Comparison of ENCODE assay signal across 22 cellular contexts in the genomic region with DNA sequence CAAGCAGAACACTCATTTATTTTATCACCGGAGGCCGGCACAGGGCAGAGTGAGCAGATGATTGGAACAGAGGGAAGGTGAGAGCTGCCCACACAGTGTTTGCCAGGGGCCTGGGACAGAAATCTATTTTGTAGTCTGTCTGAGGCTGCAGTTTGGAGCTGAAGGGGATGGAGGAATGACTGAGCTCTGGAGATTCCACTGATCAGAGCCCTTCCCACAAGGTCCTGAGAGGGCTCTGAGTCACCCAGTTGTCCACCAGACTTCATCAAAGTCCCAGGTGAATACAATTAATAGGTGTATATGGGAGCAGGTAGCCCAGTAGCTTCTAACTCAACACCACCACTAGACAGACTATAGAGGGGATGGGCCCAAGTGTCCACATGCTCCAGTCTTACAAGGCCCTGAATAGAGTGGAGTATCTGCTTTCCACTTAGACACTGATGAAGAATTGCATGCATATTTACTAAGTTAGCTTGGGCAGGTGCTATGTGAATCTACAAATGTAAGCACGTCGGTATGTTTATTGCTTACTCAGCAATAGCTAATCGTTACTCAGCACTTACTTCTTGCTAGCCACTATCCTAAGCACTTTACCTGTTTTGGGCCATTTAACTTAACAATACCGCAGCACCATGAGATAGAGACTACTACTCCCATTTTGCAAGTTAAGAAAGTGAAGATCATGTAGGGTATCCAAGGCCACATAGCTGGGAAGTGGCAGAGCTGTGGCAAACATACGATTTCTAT. TPM values are rescaled to one million over a fixed set of nuclear protein-coding genes. Genes with fewer than 3 reads are reported as not detected.
DNase-seq lines count a peak whose midpoint lies in the region; ATAC-seq and TF ChIP-seq lines count a peak whose summit lies in the region.
"Had no signal": no experiment of that assay in that cellular context is flagged by ENCODE, and none has a peak within 500 bp of the region (broad histone marks: within the 10 kb centered on the region; RNA-seq: fewer than 3 reads in every experiment).

No MANE protein-coding gene starts in this region.

- no peaks in the 10 kb centered on the region for H3K27me3 Mint-ChIP-seq in activated CD4-positive, alpha-beta memory T cell treated with anti-CD3 and anti-CD28 coated beads for 36 hours
- peaks cover 34% of the 10 kb centered on the region for H3K27me3 Mint-ChIP-seq in nephron progenitor cell (ENCODE audit: low read depth, poor library complexity)
- H3K27me3 Mint-ChIP-seq: activated CD4-positive, alpha-beta T cell treated with anti-CD3 and anti-CD28 coated beads for 36 hours; T-helper 17 cell had no signal

- no peak for TF ChIP-seq CTCF in nephron progenitor cell (IDR thresholded peaks at IDR 0.05)

- H3K4me1 ChIP-seq in ACC112 (ENCODE audit: control insufficient read depth, insufficient read depth, low read length, unreplicated experiment), result peaks cover 26% of the 10 kb centered on the region
- H3K4me1 ChIP-seq in GM23248 (ENCODE audit: insufficient read depth), result peaks cover 50% of the 10 kb centered on the region

- H4K20me1 ChIP-seq in GM23248 (ENCODE audit: insufficient read depth), result no peaks in the 10 kb centered on the region

- peak overlapping the region; percentile 12; the same call in 1 of the 2 replicates for H3K9ac ChIP-seq in GM23248

- peaks cover 37% of the 10 kb centered on the region for H3F3A ChIP-seq in GM23248 (ENCODE audit: insufficient read depth)

- H3K27ac ChIP-seq in ACC112 (ENCODE audit: low read depth, low read length) (0 out of 2 replicates have a peak overlapping the region, but pooled peaks have one; percentile 33), GM23248 (peak overlapping the region; percentile 68)
- H3K27ac ChIP-seq: cardiac muscle cell, upper lobe of right lung had no signal

- POLR2A ChIA-PET in activated CD4-positive, alpha-beta memory T cell treated with anti-CD3 and anti-CD28 coated beads for 36 hours (lab: Charles Lee), result interaction anchor here (1.4 kb wide), 1 partner anchor 25 kb away, joined by 4 read pairs; no protein-coding TSS in a partner anchor

- no peaks in the 10 kb centered on the region for H3K9me2 ChIP-seq in GM23248 (ENCODE audit: insufficient read depth)

- H3K9me3 ChIP-seq in GM23248 (ENCODE audit: low read depth), result no peaks in the 10 kb centered on the region
- H3K9me3 ChIP-seq: upper lobe of right lung had no signal

- H3K27ac Mint-ChIP-seq in activated CD4-positive, alpha-beta memory T cell treated with anti-CD3 and anti-CD28 coated beads for 36 hours, result no peak overlapping the region
- no peak overlapping the region for H3K27ac Mint-ChIP-seq in nephron progenitor cell
- H3K27ac Mint-ChIP-seq: activated CD4-positive, alpha-beta T cell treated with anti-CD3 and anti-CD28 coated beads for 36 hours; CD14-positive monocyte; stimulated activated effector memory CD8-positive, alpha-beta T cell treated with anti-CD3 and anti-CD28 coated beads, Interleukin-12 subunit alpha, Interleukin-12 subunit beta, amount 100 ng/mL, for 72 hours; T-helper 17 cell had no signal

- CTCF ChIA-PET in activated CD4-positive, alpha-beta memory T cell treated with anti-CD3 and anti-CD28 coated beads for 36 hours (lab: Charles Lee), result interaction anchor here (1.7 to 4.2 kb wide), 5 partner anchors 33 to 60 kb away, joined by 4 to 24 read pairs (median 6); no protein-coding TSS in a partner anchor

- 84 to 87% methylated on average over 7 of the region's 7 CpGs for WGBS in GM23248 (ENCODE audit: low coverage in 1 of 2, low lambda C conversion rate in 2 of 2, missing lambda C conversion rate in 2 of 2), 2 experiments

- no peak overlapping the region for H3K4me3 Mint-ChIP-seq in activated CD4-positive, alpha-beta memory T cell treated with anti-CD3 and anti-CD28 coated beads for 36 hours
- no peak overlapping the region for H3K4me3 Mint-ChIP-seq in nephron progenitor cell
- H3K4me3 Mint-ChIP-seq: activated CD4-positive, alpha-beta T cell treated with anti-CD3 and anti-CD28 coated beads for 36 hours; activated T-cell treated with anti-CD3 and anti-CD28 coated beads, Interleukin-2, amount 50 U/mL, for 4 hours; CD14-positive monocyte; stimulated activated effector memory CD8-positive, alpha-beta T cell treated with anti-CD3 and anti-CD28 coated beads, Interleukin-12 subunit alpha, Interleukin-12 subunit beta, amount 100 ng/mL, for 72 hours; T-helper 17 cell had no signal

- no peaks in the 10 kb centered on the region for H3K36me3 Mint-ChIP-seq in activated CD4-positive, alpha-beta memory T cell treated with anti-CD3 and anti-CD28 coated beads for 36 hours
- H3K36me3 Mint-ChIP-seq in nephron progenitor cell (ENCODE audit: low read depth), result no peaks in the 10 kb centered on the region
- H3K36me3 Mint-ChIP-seq: CD14-positive monocyte had no signal

- peak overlapping the region; percentile 51 for H3K4me2 ChIP-seq in GM23248 (ENCODE audit: unreplicated experiment)

- intact Hi-C loops in activated CD4-positive, alpha-beta memory T cell treated with anti-CD3 and anti-CD28 coated beads for 36 hours (cut with micrococcal nuclease), result no loop called here

- H2AFZ ChIP-seq in ACC112 (ENCODE audit: low read length, unreplicated experiment), result no peak overlapping the region
- no peak overlapping the region for H2AFZ ChIP-seq in GM23248

- no peaks in the 10 kb centered on the region for H3K9me3 Mint-ChIP-seq in activated CD4-positive, alpha-beta memory T cell treated with anti-CD3 and anti-CD28 coated beads for 36 hours
- no peaks in the 10 kb centered on the region for H3K9me3 Mint-ChIP-seq in nephron progenitor cell
- H3K9me3 Mint-ChIP-seq: activated T-cell treated with anti-CD3 and anti-CD28 coated beads, Interleukin-2, amount 50 U/mL, for 4 hours; stimulated activated effector memory CD8-positive, alpha-beta T cell treated with anti-CD3 and anti-CD28 coated beads, Interleukin-12 subunit alpha, Interleukin-12 subunit beta, amount 100 ng/mL, for 72 hours had no signal

- H3K4me3 ChIP-seq in ACC112 (ENCODE audit: low read depth, low read length) (no peak overlapping the region), GM23248 (peak overlapping the region; percentile 35; the same call in 1 of the 2 replicates)
- H3K4me3 ChIP-seq: cardiac muscle cell, upper lobe of right lung had no signal

- ATAC-seq in HG03439 (IDR thresholded peaks at IDR 0.05; ENCODE audit: unreplicated experiment), result no peak
- ATAC-seq: activated CD4-positive, alpha-beta T cell treated with anti-CD3 and anti-CD28 coated beads for 36 hours; activated T-cell treated with anti-CD3 and anti-CD28 coated beads, Interleukin-2, amount 50 U/mL, for 4 hours; stimulated activated effector memory CD8-positive, alpha-beta T cell treated with anti-CD3 and anti-CD28 coated beads, Interleukin-12 subunit alpha, Interleukin-12 subunit beta, amount 100 ng/mL, for 72 hours; T-helper 17 cell; upper lobe of right lung had no signal

- peak; percentile 57 for DNase-seq in GM23248
- peak; percentile 18 for DNase-seq in astrocyte of the hippocampus (ENCODE audit: low read depth, low spot score)
- peak; percentile 23 for DNase-seq in kidney tubule cell (ENCODE audit: low spot score)
- no peak for DNase-seq in activated CD4-positive, alpha-beta memory T cell treated with anti-CD3 and anti-CD28 coated beads for 36 hours
- DNase-seq in nephron progenitor cell, result no peak
- no peak for DNase-seq in epidermal melanocyte (ENCODE audit: insufficient read length, low spot score)
- DNase-seq: activated CD4-positive, alpha-beta T cell treated with anti-CD3 and anti-CD28 coated beads for 36 hours; activated naive CD4-positive, alpha-beta T cell; activated T-cell treated with anti-CD3 and anti-CD28 coated beads, Interleukin-2, amount 50 U/mL, for 4 hours; head of caudate nucleus; NCI-H1092; NCI-H1930; RPMI8226; T-helper 17 cell; upper lobe of right lung had no signal

- H3K79me2 ChIP-seq in ACC112 (ENCODE audit: control insufficient read depth, insufficient read depth, low read length, unreplicated experiment), result no peaks in the 10 kb centered on the region
- H3K79me2 ChIP-seq in GM23248 (ENCODE audit: insufficient read depth), result peaks cover 20% of the 10 kb centered on the region

- H3K4me1 Mint-ChIP-seq in activated CD4-positive, alpha-beta memory T cell treated with anti-CD3 and anti-CD28 coated beads for 36 hours (ENCODE audit: low read depth), result peaks cover 24% of the 10 kb centered on the region
- peaks cover 25% of the 10 kb centered on the region for H3K4me1 Mint-ChIP-seq in nephron progenitor cell

- H3K36me3 ChIP-seq in ACC112 (ENCODE audit: insufficient read depth, low read length) (no peaks in the 10 kb centered on the region), GM23248 (ENCODE audit: low read depth) (no peaks in the 10 kb centered on the region; the same call in 1 of the 2 replicates)
- H3K36me3 ChIP-seq: cardiac muscle cell, upper lobe of right lung had no signal

- no peaks in the 10 kb centered on the region for H3K27me3 ChIP-seq in ACC112 (ENCODE audit: insufficient read depth, low read length)
- H3K27me3 ChIP-seq in GM23248 (replicated peaks; ENCODE audit: insufficient read depth), result no peaks in the 10 kb centered on the region
- H3K27me3 ChIP-seq: cardiac muscle cell, upper lobe of right lung had no signal

- in situ Hi-C loops in GM23248 (cut with MboI), result no loop called here

RNA-seq across cellular contexts. Expression of a gene that starts 2.7 kb away (rescaled TPM):
- total RNA-seq in GM23248 (2014; rRNA removed; shearing (Covaris generic)), result 7.2 and 9.6 TPM in 2 replicates
- polyA plus RNA-seq in GM23248 (2016; fragmentation: Nextera tagmentation; extraction: Ambion mirVana), result 11.8 and 12.1 TPM in 2 replicates
- 1 to 10 TPM; 7.3 to 9.1 TPM for total RNA-seq in activated CD4-positive, alpha-beta memory T cell treated with anti-CD3 and anti-CD28 coated beads for 36 hours

RNA-seq across cellular contexts. Expression of a gene that starts 47.4 kb away (rescaled TPM):
- total RNA-seq in GM23248 (2014; rRNA removed; shearing (Covaris generic)), result not detected in 2 replicates
- not detected in 2 replicates for polyA plus RNA-seq in GM23248 (2016; fragmentation: Nextera tagmentation; extraction: Ambion mirVana)
- total RNA-seq in activated CD4-positive, alpha-beta memory T cell treated with anti-CD3 and anti-CD28 coated beads for 36 hours, result not detected
- total RNA-seq: activated CD4-positive, alpha-beta T cell treated with anti-CD3 and anti-CD28 coated beads for 36 hours; activated T-cell treated with anti-CD3 and anti-CD28 coated beads, Interleukin-2, amount 50 U/mL, for 4 hours; dermis microvascular lymphatic vessel endothelial cell; lung microvascular endothelial cell; T-helper 17 cell; upper lobe of right lung had no signal
- polyA plus RNA-seq: CD14-positive monocyte had no signal

Comparison
In these comparisons a context has a peak if more than half of its experiments do, and no peak if none do; other contexts are left out.
1. DNase-seq: peak in GM23248 (single experiment), astrocyte of the hippocampus (single experiment) and kidney tubule cell (single experiment); none in activated CD4-positive, alpha-beta memory T cell treated with anti-CD3 and anti-CD28 coated beads for 36 hours (single experiment), nephron progenitor cell (single experiment) and epidermal melanocyte (single experiment).